8 cellular contexts compared by ENCODE assay signal in the genomic region with DNA sequence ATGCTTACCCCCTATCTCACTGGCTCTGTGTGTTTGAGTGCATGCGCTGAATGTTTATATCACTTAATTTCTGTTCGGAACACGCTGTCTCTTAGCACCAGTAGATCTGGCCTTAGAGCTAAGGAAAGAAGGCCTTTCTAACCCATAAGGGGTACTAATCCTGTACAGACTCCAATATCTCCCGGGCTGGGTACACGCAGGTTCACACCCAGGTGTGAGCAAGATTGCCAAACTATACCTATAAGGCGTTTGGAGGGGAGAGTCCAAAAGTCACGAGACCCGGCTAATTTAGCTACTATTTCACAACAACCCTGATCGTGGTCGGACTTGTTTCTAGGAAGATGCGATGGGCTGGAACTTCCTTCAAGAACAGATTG. TPM values are rescaled to one million over a fixed set of nuclear protein-coding genes. Genes with fewer than 3 reads are reported as not detected.
DNase-seq lines count a peak whose midpoint lies in the region; ATAC-seq, FAIRE-seq and TF ChIP-seq lines count a peak whose summit lies in the region.

No MANE protein-coding gene starts in this region.

- no peaks in the 10 kb centered on the region for H3K9me3 Mint-ChIP-seq in activated CD8-positive, alpha-beta memory T cell treated with anti-CD3 and anti-CD28 coated beads, Interleukin-2, amount 10 ng/mL, durations not matched to agents 7 days and 5 days (ENCODE audit: low read depth)
- no peaks in the 10 kb centered on the region for H3K9me3 Mint-ChIP-seq in effector memory CD8-positive, alpha-beta T cell

- H3K36me3 ChIP-seq in osteoblast (ENCODE audit: insufficient read depth, low read length), result no peaks in the 10 kb centered on the region

- peak overlapping the region; percentile 97 for H2AFZ ChIP-seq in osteoblast (ENCODE audit: low read length)

- H3K4me1 Mint-ChIP-seq in activated CD8-positive, alpha-beta memory T cell treated with anti-CD3 and anti-CD28 coated beads, Interleukin-2, amount 10 ng/mL, durations not matched to agents 7 days and 5 days, result peaks cover 33% of the 10 kb centered on the region
- H3K4me1 Mint-ChIP-seq in effector memory CD8-positive, alpha-beta T cell (ENCODE audit: low read depth in 2 of 2), result peaks cover 19 to 22% of the 10 kb centered on the region in 2 donors

- peaks cover 41% of the 10 kb centered on the region for H3K79me2 ChIP-seq in osteoblast (ENCODE audit: insufficient read depth, low read length)

- no peak for DNase-seq in activated CD8-positive, alpha-beta memory T cell treated with anti-CD3 and anti-CD28 coated beads, Interleukin-2, amount 10 ng/mL, durations not matched to agents 7 days and 5 days
- no peak for DNase-seq in activated CD8-positive, alpha-beta memory T cell treated with anti-CD3 and anti-CD28 coated beads for 24 hours
- DNase-seq in NB4 (ENCODE audit: low read depth) (peak; percentile 89), osteoblast (ENCODE audit: insufficient read length, low spot score, missing footprints) (no peak), NCI-H526 (lab: John Stamatoyannopoulos, UW) (no peak), GM10266 (ENCODE audit: extremely low spot score) (no peak), GM12892 (ENCODE audit: insufficient read length) (no peak)
- DNase-seq in effector memory CD8-positive, alpha-beta T cell, result no peak

- peaks cover 12% of the 10 kb centered on the region for H3K4me1 ChIP-seq in osteoblast (ENCODE audit: insufficient read depth, low read length)

- H3K9me3 ChIP-seq in osteoblast (ENCODE audit: low read depth, low read length), result no peaks in the 10 kb centered on the region

- H3K27me3 ChIP-seq in osteoblast (ENCODE audit: insufficient read depth, low read length), result no peaks in the 10 kb centered on the region

- H3K27ac ChIP-seq in osteoblast (ENCODE audit: low read depth, low read length), result peak overlapping the region; percentile 65

- TF ChIP-seq POLR2A in NB4 (IDR thresholded peaks at IDR 0.05; ENCODE audit: extremely low read depth, insufficient read length) (no peak), GM12892 (IDR thresholded peaks at IDR 0.05; ENCODE audit: low read depth, low read length) (no peak)

- H3K36me3 Mint-ChIP-seq in activated CD8-positive, alpha-beta memory T cell treated with anti-CD3 and anti-CD28 coated beads, Interleukin-2, amount 10 ng/mL, durations not matched to agents 7 days and 5 days, result peaks cover 18% of the 10 kb centered on the region
- H3K36me3 Mint-ChIP-seq in effector memory CD8-positive, alpha-beta T cell (ENCODE audit: insufficient read depth), result peaks cover 10% of the 10 kb centered on the region

- no peak for FAIRE-seq in GM12892 (lab: Jason Lieb, UNC)

- peak overlapping the region; percentile 94 for H3K4me3 ChIP-seq in NB4 (ENCODE audit: low read depth, low read length)
- H3K4me3 ChIP-seq in osteoblast (ENCODE audit: insufficient read depth, low read length), result peak overlapping the region; percentile 95

- CTCF ChIA-PET in activated CD8-positive, alpha-beta memory T cell treated with anti-CD3 and anti-CD28 coated beads, Interleukin-2, amount 10 ng/mL, durations not matched to agents 7 days and 5 days (lab: Charles Lee), result interaction anchor here (0.6 to 3.0 kb wide), 7 partner anchors 11 to 185 kb away, joined by 3 to 9 read pairs (median 3); partner anchors contain the start of gene ABI1

- peaks cover 2% of the 10 kb centered on the region for H3K27me3 Mint-ChIP-seq in activated CD8-positive, alpha-beta memory T cell treated with anti-CD3 and anti-CD28 coated beads, Interleukin-2, amount 10 ng/mL, durations not matched to agents 7 days and 5 days
- H3K27me3 Mint-ChIP-seq in effector memory CD8-positive, alpha-beta T cell, result peaks cover 2 to 4% of the 10 kb centered on the region in 2 donors

- peak overlapping the region; percentile 91 for H3K27ac Mint-ChIP-seq in activated CD8-positive, alpha-beta memory T cell treated with anti-CD3 and anti-CD28 coated beads, Interleukin-2, amount 10 ng/mL, durations not matched to agents 7 days and 5 days
- H3K27ac Mint-ChIP-seq in effector memory CD8-positive, alpha-beta T cell, result peak overlapping the region; percentile 89 to 90

- H4K20me1 ChIP-seq in osteoblast (ENCODE audit: insufficient read depth, low read length), result no peaks in the 10 kb centered on the region

- peak overlapping the region; percentile 99 for H3K4me2 ChIP-seq in osteoblast (ENCODE audit: insufficient read depth, low read length)

- TF ChIP-seq CTCF in NB4 (IDR thresholded peaks at IDR 0.05; ENCODE audit: low read depth, low read length), result no peak
- TF ChIP-seq CTCF in osteoblast (IDR thresholded peaks at IDR 0.05; ENCODE audit: extremely low read depth, low read depth, low read length), result no peak
- no peak for TF ChIP-seq CTCF in GM10266 (IDR thresholded peaks at IDR 0.05; ENCODE audit: control insufficient read depth, insufficient read depth, low read depth, missing control alignments)

- H3K4me3 Mint-ChIP-seq in activated CD8-positive, alpha-beta memory T cell treated with anti-CD3 and anti-CD28 coated beads, Interleukin-2, amount 10 ng/mL, durations not matched to agents 7 days and 5 days, result peak overlapping the region; percentile 95
- peak overlapping the region; percentile 94 for H3K4me3 Mint-ChIP-seq in effector memory CD8-positive, alpha-beta T cell

- no peak for ATAC-seq in activated CD8-positive, alpha-beta memory T cell treated with anti-CD3 and anti-CD28 coated beads, Interleukin-2, amount 10 ng/mL, durations not matched to agents 7 days and 5 days
- ATAC-seq in effector memory CD8-positive, alpha-beta T cell (replicated peaks), result no peak

RNA-seq across cellular contexts. Expression of gene PDSS1, which starts 0.7 kb away (rescaled TPM):
- total RNA-seq in activated CD8-positive, alpha-beta memory T cell treated with anti-CD3 and anti-CD28 coated beads, Interleukin-2, amount 10 ng/mL, durations not matched to agents 7 days and 5 days, result 10 to 100 TPM; 19.3 to 24.1 TPM
- total RNA-seq in osteoblast, result 1.8 and 2.7 TPM in 2 replicates
- polyA plus RNA-seq in GM12892 (2012; ENCODE audit: missing spikeins), result 18.7 TPM
